8 cellular contexts compared by ENCODE assay signal in the genomic region with DNA sequence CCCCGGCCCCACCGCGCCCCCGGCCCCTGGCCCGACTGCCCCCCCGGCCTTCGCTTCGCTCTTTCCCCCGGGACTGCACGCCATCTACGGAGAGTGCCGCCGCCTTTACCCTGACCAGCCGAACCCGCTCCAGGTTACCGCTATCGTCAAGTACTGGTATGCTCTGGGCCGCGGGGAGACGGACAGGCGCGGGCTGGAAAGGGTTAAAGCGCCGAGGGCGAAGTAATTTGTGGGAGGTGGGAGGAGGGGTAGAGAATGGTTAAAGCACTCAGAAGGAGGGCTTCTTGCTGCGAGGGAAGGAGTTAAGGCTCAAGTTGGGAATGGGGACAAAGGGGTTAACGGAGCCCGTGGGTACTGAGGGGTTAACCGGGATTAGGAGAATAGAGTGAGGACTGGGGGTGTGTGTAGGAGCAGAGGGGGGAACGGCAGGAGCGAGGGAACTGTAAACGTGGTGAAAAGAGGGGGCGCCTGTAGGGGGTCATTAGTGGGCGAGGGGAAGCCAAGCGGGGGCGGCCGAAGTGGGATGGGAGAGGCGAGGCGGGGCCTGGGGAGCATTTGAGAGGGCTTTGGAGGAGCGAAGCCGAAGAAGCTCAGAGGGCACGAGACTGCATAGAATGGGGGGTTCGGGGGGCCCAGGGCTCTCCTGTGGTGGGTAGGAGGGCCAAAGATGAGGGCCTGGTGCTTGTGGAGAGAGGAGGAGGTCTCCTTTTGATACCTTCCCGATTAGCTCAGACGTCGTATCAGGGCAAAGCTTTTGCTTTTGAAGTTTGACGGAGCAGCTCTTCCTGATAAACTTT. TPM values are rescaled to one million over a fixed set of nuclear protein-coding genes. Genes with fewer than 3 reads are reported as not detected.
DNase-seq lines count a peak whose midpoint lies in the region; ATAC-seq, FAIRE-seq and TF ChIP-seq lines count a peak whose summit lies in the region.

No MANE protein-coding gene starts in this region.

- peaks cover 6 to 34% (median 26%) of the 10 kb centered on the region in 4 donors for H3K4me1 ChIP-seq in liver (ENCODE audit: control insufficient read depth in 4 of 4, insufficient read depth in 4 of 4, low read length in 3 of 4)

- H3K4me3 ChIP-seq in liver (ENCODE audit: low read depth in 1 of 3, low read length in 3 of 3): peak overlapping the region; percentile 72 to 94 (median 85)

- no peak for TF ChIP-seq CTCF in liver (IDR thresholded peaks at IDR 0.05; ENCODE audit: low read depth, low read length, missing input control)

- peak overlapping the region; percentile 68 to 73 for H3K9ac ChIP-seq in liver (ENCODE audit: low read depth in 1 of 2, low read length in 2 of 2)

- H3K4me3 Mint-ChIP-seq in T-helper 2 cell treated with Interferon-gamma antibody and Interleukin-4, amounts not matched to agents 5 μg/mL and 100 μg/mL, for 36 hours: no peak overlapping the region
- H3K4me3 Mint-ChIP-seq in central memory CD8-positive, alpha-beta T cell: no peak overlapping the region

- no peak for ATAC-seq in central memory CD8-positive, alpha-beta T cell (replicated peaks; ENCODE audit: extremely low read depth, poor library complexity, severe bottlenecking)
- ATAC-seq in HG02885 (IDR thresholded peaks at IDR 0.05; ENCODE audit: poor library complexity, unreplicated experiment): no peak

- H3K4me1 Mint-ChIP-seq in T-helper 2 cell treated with Interferon-gamma antibody and Interleukin-4, amounts not matched to agents 5 μg/mL and 100 μg/mL, for 36 hours (ENCODE audit: low read depth): peaks cover 23% of the 10 kb centered on the region
- peaks cover 25% of the 10 kb centered on the region for H3K4me1 Mint-ChIP-seq in central memory CD8-positive, alpha-beta T cell

- peaks cover 0 to 8% (median 5%) of the 10 kb centered on the region in 4 donors for H3K36me3 ChIP-seq in liver (ENCODE audit: control insufficient read depth in 4 of 4, insufficient read depth in 3 of 4, low read depth in 1 of 4, low read length in 3 of 4)

- DNase-seq in NCI-H146 (lab: John Stamatoyannopoulos, UW) (peak; percentile 56), NCI-H146 treated with DMSO at 0.1 percent for 48 hours (lab: John Stamatoyannopoulos, UW; ENCODE audit: unreplicated experiment) (no peak), urothelium cell line (ENCODE audit: low spot score) (no peak)
- peak; percentile 17 for DNase-seq in T-helper 2 cell treated with Interferon-gamma antibody and Interleukin-4, amounts not matched to agents 5 μg/mL and 100 μg/mL, for 36 hours (ENCODE audit: low spot score)
- no peak for DNase-seq in central memory CD8-positive, alpha-beta T cell (ENCODE audit: low spot score in 2 of 2)
- DNase-seq in stimulated activated CD4-positive, alpha-beta T cell treated with anti-CD3 and anti-CD28 coated beads, TNF-alpha, amount 100 ng/mL, for 48 hours (ENCODE audit: low read depth in 3 of 3): peak in 2 of 3 donors; percentile 12 to 21

- peak overlapping the region; percentile 54 to 72 for H3K27ac ChIP-seq in liver (ENCODE audit: low read depth in 1 of 2, low read length in 2 of 2)

- H3K27me3 ChIP-seq in liver (ENCODE audit: control insufficient read depth in 4 of 4, insufficient read depth in 4 of 4, low read length in 3 of 4): no peaks in the 10 kb centered on the region

- FAIRE-seq in urothelium cell line (lab: Jason Lieb, UNC): no peak

- H3K36me3 Mint-ChIP-seq in T-helper 2 cell treated with Interferon-gamma antibody and Interleukin-4, amounts not matched to agents 5 μg/mL and 100 μg/mL, for 36 hours (ENCODE audit: low read depth): peaks cover 17% of the 10 kb centered on the region
- H3K36me3 Mint-ChIP-seq in central memory CD8-positive, alpha-beta T cell (ENCODE audit: insufficient read depth): peaks cover 5% of the 10 kb centered on the region

- H3K9me3 Mint-ChIP-seq in T-helper 2 cell treated with Interferon-gamma antibody and Interleukin-4, amounts not matched to agents 5 μg/mL and 100 μg/mL, for 36 hours: no peaks in the 10 kb centered on the region
- H3K9me3 Mint-ChIP-seq in central memory CD8-positive, alpha-beta T cell: no peaks in the 10 kb centered on the region

- no peaks in the 10 kb centered on the region for H3K9me3 ChIP-seq in liver (ENCODE audit: control insufficient read depth in 4 of 4, low read length in 3 of 4)

- H3K27ac Mint-ChIP-seq in T-helper 2 cell treated with Interferon-gamma antibody and Interleukin-4, amounts not matched to agents 5 μg/mL and 100 μg/mL, for 36 hours: peak overlapping the region; percentile 80
- H3K27ac Mint-ChIP-seq in central memory CD8-positive, alpha-beta T cell (ENCODE audit: low read depth): peak overlapping the region; percentile 92

- 2% methylated on average over 47 of the region's 47 CpGs for WGBS in liver

- no peaks in the 10 kb centered on the region for H3K27me3 Mint-ChIP-seq in T-helper 2 cell treated with Interferon-gamma antibody and Interleukin-4, amounts not matched to agents 5 μg/mL and 100 μg/mL, for 36 hours (ENCODE audit: low read depth)
- H3K27me3 Mint-ChIP-seq in central memory CD8-positive, alpha-beta T cell: no peaks in the 10 kb centered on the region

- TF ChIP-seq RAD21 in liver (IDR thresholded peaks at IDR 0.05): no peak

TF ChIP-seq in liver, 16 proteins besides CTCF, POLR2A, EP300 and RAD21:
- TF ChIP-seq FOXA2 (IDR thresholded peaks at IDR 0.05) (no peak), GABPA (IDR thresholded peaks at IDR 0.05 in 1 of 2, conservative IDR thresholded peaks at IDR 0.05 in 1 of 2) (no peak), FOXA1 (IDR thresholded peaks at IDR 0.05) (no peak), NR2F2 (IDR thresholded peaks at IDR 0.05) (no peak), HNF4G (IDR thresholded peaks at IDR 0.05) (no peak), TAF1 (conservative IDR thresholded peaks at IDR 0.05) (no peak), YY1 (IDR thresholded peaks at IDR 0.05) (no peak), ATF3 (IDR thresholded peaks at IDR 0.05) (no peak), HNF4A (conservative IDR thresholded peaks at IDR 0.05) (no peak), JUND (IDR thresholded peaks at IDR 0.05) (no peak), EGR1 (IDR thresholded peaks at IDR 0.05; ENCODE audit: low read depth in 2 of 2) (no peak)
- TF ChIP-seq, protein P1, sequence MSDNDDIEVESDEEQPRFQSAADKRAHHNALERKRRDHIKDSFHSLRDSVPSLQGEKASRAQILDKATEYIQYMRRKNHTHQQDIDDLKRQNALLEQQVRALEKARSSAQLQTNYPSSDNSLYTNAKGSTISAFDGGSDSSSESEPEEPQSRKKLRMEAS (IDR thresholded peaks at IDR 0.05): no peak
- TF ChIP-seq, protein P2, sequence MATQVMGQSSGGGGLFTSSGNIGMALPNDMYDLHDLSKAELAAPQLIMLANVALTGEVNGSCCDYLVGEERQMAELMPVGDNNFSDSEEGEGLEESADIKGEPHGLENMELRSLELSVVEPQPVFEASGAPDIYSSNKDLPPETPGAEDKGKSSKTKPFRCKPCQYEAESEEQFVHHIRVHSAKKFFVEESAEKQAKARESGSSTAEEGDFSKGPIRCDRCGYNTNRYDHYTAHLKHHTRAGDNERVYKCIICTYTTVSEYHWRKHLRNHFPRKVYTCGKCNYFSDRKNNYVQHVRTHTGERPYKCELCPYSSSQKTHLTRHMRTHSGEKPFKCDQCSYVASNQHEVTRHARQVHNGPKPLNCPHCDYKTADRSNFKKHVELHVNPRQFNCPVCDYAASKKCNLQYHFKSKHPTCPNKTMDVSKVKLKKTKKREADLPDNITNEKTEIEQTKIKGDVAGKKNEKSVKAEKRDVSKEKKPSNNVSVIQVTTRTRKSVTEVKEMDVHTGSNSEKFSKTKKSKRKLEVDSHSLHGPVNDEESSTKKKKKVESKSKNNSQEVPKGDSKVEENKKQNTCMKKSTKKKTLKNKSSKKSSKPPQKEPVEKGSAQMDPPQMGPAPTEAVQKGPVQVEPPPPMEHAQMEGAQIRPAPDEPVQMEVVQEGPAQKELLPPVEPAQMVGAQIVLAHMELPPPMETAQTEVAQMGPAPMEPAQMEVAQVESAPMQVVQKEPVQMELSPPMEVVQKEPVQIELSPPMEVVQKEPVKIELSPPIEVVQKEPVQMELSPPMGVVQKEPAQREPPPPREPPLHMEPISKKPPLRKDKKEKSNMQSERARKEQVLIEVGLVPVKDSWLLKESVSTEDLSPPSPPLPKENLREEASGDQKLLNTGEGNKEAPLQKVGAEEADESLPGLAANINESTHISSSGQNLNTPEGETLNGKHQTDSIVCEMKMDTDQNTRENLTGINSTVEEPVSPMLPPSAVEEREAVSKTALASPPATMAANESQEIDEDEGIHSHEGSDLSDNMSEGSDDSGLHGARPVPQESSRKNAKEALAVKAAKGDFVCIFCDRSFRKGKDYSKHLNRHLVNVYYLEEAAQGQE (IDR thresholded peaks at IDR 0.05): no peak
TF ChIP-seq in liver: peak in this region for 0.

RNA-seq across cellular contexts. Expression of gene SUFU, which starts 0.6 kb away (rescaled TPM):
- 1 to 10 TPM; 2.6 to 3.8 TPM for total RNA-seq in liver
- polyA plus RNA-seq in liver: 1 to 10 TPM; 1.8 to 3.2 TPM

RNA-seq across cellular contexts. Expression of gene ACTR1A, which starts 1.9 kb away (rescaled TPM):
- total RNA-seq in liver: 10 to 100 TPM; 40.7 to 51.9 TPM
- polyA plus RNA-seq in liver: 10 to 100 TPM; 24.5 to 29.9 TPM

RNA-seq across cellular contexts. Expression of gene C10orf95, which starts 53.0 kb away (rescaled TPM):
- total RNA-seq in liver: under 1 TPM in 1 of 2 donors, not detected in 1; 0.09 TPM
- polyA plus RNA-seq in liver: under 1 TPM in 1 of 2 donors, not detected in 1; 0.24 TPM

Comparison
In these comparisons a context has a peak if more than half of its experiments do, and no peak if none do; other contexts are left out.
1. DNase-seq: peak in NCI-H146 (single experiment), T-helper 2 cell treated with Interferon-gamma antibody and Interleukin-4, amounts not matched to agents 5 μg/mL and 100 μg/mL, for 36 hours (single experiment) and stimulated activated CD4-positive, alpha-beta T cell treated with anti-CD3 and anti-CD28 coated beads, TNF-alpha, amount 100 ng/mL, for 48 hours (2 of 3); none in NCI-H146 treated with DMSO at 0.1 percent for 48 hours (single experiment), central memory CD8-positive, alpha-beta T cell (0 of 2) and urothelium cell line (single experiment).